ENCODE assay signal across 22 cellular contexts in the genomic region with DNA sequence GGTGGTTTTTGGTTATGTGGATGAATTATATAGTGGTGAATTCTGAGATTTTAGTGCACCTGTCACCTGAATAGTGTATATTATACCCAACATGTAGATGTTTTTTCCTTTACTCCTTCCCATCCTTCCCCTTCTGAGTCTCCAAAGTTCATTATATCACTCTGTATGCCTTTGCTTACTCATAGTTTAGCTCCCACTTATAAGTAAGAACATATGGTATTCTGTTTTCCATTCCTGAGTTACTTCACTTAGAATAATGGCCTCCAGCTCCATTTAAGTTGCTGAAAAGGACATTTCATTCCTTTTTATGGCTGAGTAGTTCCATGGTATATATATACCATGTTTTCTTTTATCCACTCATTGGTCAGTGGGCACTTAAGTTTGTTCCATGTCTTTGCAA.
DNase-seq lines count a peak whose midpoint lies in the region; ATAC-seq, FAIRE-seq and TF ChIP-seq lines count a peak whose summit lies in the region.
"Had no signal": no experiment of that assay in that cellular context is flagged by ENCODE, and none has a peak within 500 bp of the region (broad histone marks: within the 10 kb centered on the region; RNA-seq: fewer than 3 reads in every experiment).

No MANE protein-coding gene starts in this region.

- no peak overlapping the region for H3K9ac ChIP-seq in GM23248
- no peak overlapping the region for H3K9ac ChIP-seq in adipocyte (ENCODE audit: low read length)
- no peak overlapping the region for H3K9ac ChIP-seq in HepG2 (ENCODE audit: insufficient read depth, low read depth, low read length)
- H3K9ac ChIP-seq: BLaER1 treated with 17β-estradiol and CSF1 and Interleukin-3, amounts not matched to agents 10 nM and 100 nM had no signal

- in situ Hi-C loops in GM23248 (cut with MboI), result no loop called here
- in situ Hi-C loops in G401 (cut with HindIII; ENCODE audit: low sequenced_read_pairs), result no loop called here
- in situ Hi-C loops in HepG2 (cut with HindIII; ENCODE audit: extremely low pct_ligation_motif_present, low pct_unique_long_range_greater_than_20kb), result no loop called here

- DNase-seq in GM23248, result peak; percentile 16
- DNase-seq in adipocyte (ENCODE audit: low read depth), result peak; percentile 58
- DNase-seq in fibroblast of gingiva (ENCODE audit: low read depth), result peak; percentile 20
- DNase-seq in fibroblast of peridontal ligament (ENCODE audit: extremely low read depth), result peak; percentile 52
- no peak for DNase-seq in G401 (ENCODE audit: low spot score)
- no peak for DNase-seq in stimulated activated CD4-positive, alpha-beta T cell treated with anti-CD3 and anti-CD28 coated beads, Interleukin-1b, Interleukin-23, amount 100 ng/mL, for 48 hours
- DNase-seq in HepG2 (ENCODE audit: low spot score), result no peak
- DNase-seq in 8988T, result no peak
- DNase-seq: AML-193; Caco-2; Calu3; CD4-positive, alpha-beta T cell; CD8-positive, alpha-beta T cell; DMS79 treated with DMSO at 0.1 percent for 48 hours; GDM1 had no signal

- H3F3A ChIP-seq in GM23248 (ENCODE audit: insufficient read depth), result no peaks in the 10 kb centered on the region

- H3K27me3 ChIP-seq in GM23248 (replicated peaks; ENCODE audit: insufficient read depth) (no peaks in the 10 kb centered on the region), adipocyte (replicated peaks; ENCODE audit: control insufficient read depth, insufficient read depth, low read length) (no peaks in the 10 kb centered on the region), HepG2 (ENCODE audit: control insufficient read depth in 1 of 2, insufficient read depth in 2 of 2, low read length in 2 of 2) (no peaks in the 10 kb centered on the region)
- H3K27me3 ChIP-seq: BLaER1 treated with 17β-estradiol and CSF1 and Interleukin-3, amounts not matched to agents 10 nM and 100 nM had no signal

- H3K9me2 ChIP-seq in GM23248 (ENCODE audit: insufficient read depth), result 0 out of 2 replicates have a peak, but pooled peaks cover 5% of the 10 kb centered on the region

- CTCF ChIA-PET in HepG2 (lab: Yijun Ruan, JAX; ENCODE audit: low intra/inter-chr PET ratio, low total read pairs), result no interaction called here

- TF ChIP-seq POLR2A in HepG2 (IDR thresholded peaks at IDR 0.05; ENCODE audit: insufficient read depth in 1 of 2, low read depth in 2 of 2, low read length in 2 of 2), result no peak

- H3K36me3 ChIP-seq in GM23248 (ENCODE audit: low read depth), result no peaks in the 10 kb centered on the region
- H3K36me3 ChIP-seq in adipocyte (ENCODE audit: control insufficient read depth, insufficient read depth, low read length, severe bottlenecking), result no peaks in the 10 kb centered on the region
- H3K36me3 ChIP-seq in HepG2 (replicated peaks in 1 of 2; ENCODE audit: control insufficient read depth in 1 of 2, insufficient read depth in 2 of 2, low read length in 2 of 2), result no peaks in the 10 kb centered on the region
- H3K36me3 ChIP-seq: BLaER1 treated with 17β-estradiol and CSF1 and Interleukin-3, amounts not matched to agents 10 nM and 100 nM had no signal

- POLR2A ChIA-PET in HepG2 (lab: Yijun Ruan, JAX), result no interaction called here

- no peak for TF ChIP-seq RAD21 in HepG2 (CRISPR knock-in tag; IDR thresholded peaks at IDR 0.05)

- H3K27ac ChIP-seq in GM23248, result no peak overlapping the region
- H3K27ac ChIP-seq in HepG2 (ENCODE audit: extremely low read length, insufficient read depth, low read length), result no peak overlapping the region
- H3K27ac ChIP-seq: A549; BLaER1 treated with 17β-estradiol and CSF1 and Interleukin-3, amounts not matched to agents 10 nM and 100 nM; C4-2B had no signal

- no peak for TF ChIP-seq EP300 in HepG2 (IDR thresholded peaks at IDR 0.05; ENCODE audit: low read depth in 2 of 2, low read length in 2 of 2)
- no peak for TF ChIP-seq EP300 in HepG2 (CRISPR knock-in tag; IDR thresholded peaks at IDR 0.05; ENCODE audit: borderline replicate concordance)

- H3K79me2 ChIP-seq in GM23248 (ENCODE audit: insufficient read depth) (no peaks in the 10 kb centered on the region), HepG2 (ENCODE audit: insufficient read depth, low read length) (no peaks in the 10 kb centered on the region)

- no peak for ATAC-seq in HepG2
- ATAC-seq: A549; CD8-positive, alpha-beta T cell; GM12878 had no signal

- TF ChIP-seq CTCF in HepG2 (CRISPR knock-in tag; IDR thresholded peaks at IDR 0.05), result no peak

- H3K4me3 ChIP-seq in GM23248 (no peak overlapping the region), adipocyte (ENCODE audit: low read length) (no peak overlapping the region), HepG2 (replicated peaks in 1 of 3; ENCODE audit: insufficient read depth in 1 of 3, low read depth in 2 of 3, low read length in 3 of 3) (no peak overlapping the region)
- H3K4me3 ChIP-seq: A549; BLaER1 treated with 17β-estradiol and CSF1 and Interleukin-3, amounts not matched to agents 10 nM and 100 nM; GM12878 had no signal

- H3K9me3 ChIP-seq in GM23248 (ENCODE audit: low read depth) (no peaks in the 10 kb centered on the region), adipocyte (ENCODE audit: control insufficient read depth, low read length) (no peaks in the 10 kb centered on the region), HepG2 (ENCODE audit: low read length) (no peaks in the 10 kb centered on the region)
- H3K9me3 ChIP-seq: A549; BLaER1 treated with 17β-estradiol and CSF1 and Interleukin-3, amounts not matched to agents 10 nM and 100 nM; Caco-2 had no signal

- no peaks in the 10 kb centered on the region for H3K4me1 ChIP-seq in GM23248 (ENCODE audit: insufficient read depth)
- H3K4me1 ChIP-seq in adipocyte (ENCODE audit: control insufficient read depth, insufficient read depth, low read length), result no peaks in the 10 kb centered on the region
- H3K4me1 ChIP-seq in HepG2 (ENCODE audit: insufficient read depth, low read length), result no peaks in the 10 kb centered on the region
- H3K4me1 ChIP-seq: A549, Caco-2 had no signal

- H3K4me2 ChIP-seq in GM23248 (ENCODE audit: unreplicated experiment), result no peak overlapping the region
- H3K4me2 ChIP-seq in HepG2 (ENCODE audit: low read depth, low read length), result no peak overlapping the region
- H3K4me2 ChIP-seq: A549; BLaER1 treated with 17β-estradiol and CSF1 and Interleukin-3, amounts not matched to agents 10 nM and 100 nM had no signal

- no TSS peak for BruUV-seq in HepG2 (replicated peaks; lab: Mats Ljungman, UMichigan)

- intact Hi-C loops in HepG2 (cut with micrococcal nuclease; ENCODE audit: unreplicated experiment), result no loop called here

- no peak for FAIRE-seq in HepG2 (lab: Jason Lieb, UNC)
- FAIRE-seq: A549, D721Med, GM12878, GM12892, GM18507 had no signal

- H4K20me1 ChIP-seq in GM23248 (ENCODE audit: insufficient read depth) (no peaks in the 10 kb centered on the region), HepG2 (ENCODE audit: insufficient read depth, low read length) (no peaks in the 10 kb centered on the region)
- H4K20me1 ChIP-seq: BLaER1 treated with 17β-estradiol and CSF1 and Interleukin-3, amounts not matched to agents 10 nM and 100 nM had no signal

- H2AFZ ChIP-seq in GM23248, result no peak overlapping the region
- H2AFZ ChIP-seq in HepG2 (ENCODE audit: low read length), result no peak overlapping the region

TF ChIP-seq in HepG2, 621 proteins besides CTCF, POLR2A, EP300 and RAD21 (continues in another document):
- TF ChIP-seq, protein P1, sequence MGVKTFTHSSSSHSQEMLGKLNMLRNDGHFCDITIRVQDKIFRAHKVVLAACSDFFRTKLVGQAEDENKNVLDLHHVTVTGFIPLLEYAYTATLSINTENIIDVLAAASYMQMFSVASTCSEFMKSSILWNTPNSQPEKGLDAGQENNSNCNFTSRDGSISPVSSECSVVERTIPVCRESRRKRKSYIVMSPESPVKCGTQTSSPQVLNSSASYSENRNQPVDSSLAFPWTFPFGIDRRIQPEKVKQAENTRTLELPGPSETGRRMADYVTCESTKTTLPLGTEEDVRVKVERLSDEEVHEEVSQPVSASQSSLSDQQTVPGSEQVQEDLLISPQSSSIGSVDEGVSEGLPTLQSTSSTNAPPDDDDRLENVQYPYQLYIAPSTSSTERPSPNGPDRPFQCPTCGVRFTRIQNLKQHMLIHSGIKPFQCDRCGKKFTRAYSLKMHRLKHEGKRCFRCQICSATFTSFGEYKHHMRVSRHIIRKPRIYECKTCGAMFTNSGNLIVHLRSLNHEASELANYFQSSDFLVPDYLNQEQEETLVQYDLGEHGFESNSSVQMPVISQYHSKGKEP (CRISPR knock-in tag; IDR thresholded peaks at IDR 0.05), result no peak
- TF ChIP-seq ZNF430 (CRISPR knock-in tag; IDR thresholded peaks at IDR 0.05), result no peak
- TF ChIP-seq ZBTB21 (CRISPR knock-in tag; IDR thresholded peaks at IDR 0.05), result no peak
- TF ChIP-seq, protein P2, sequence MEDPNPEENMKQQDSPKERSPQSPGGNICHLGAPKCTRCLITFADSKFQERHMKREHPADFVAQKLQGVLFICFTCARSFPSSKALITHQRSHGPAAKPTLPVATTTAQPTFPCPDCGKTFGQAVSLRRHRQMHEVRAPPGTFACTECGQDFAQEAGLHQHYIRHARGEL (CRISPR knock-in tag; IDR thresholded peaks at IDR 0.05), result no peak
- no peak for TF ChIP-seq ZC3H4 (CRISPR knock-in tag; IDR thresholded peaks at IDR 0.05; ENCODE audit: borderline replicate concordance)
- TF ChIP-seq, protein P3, sequence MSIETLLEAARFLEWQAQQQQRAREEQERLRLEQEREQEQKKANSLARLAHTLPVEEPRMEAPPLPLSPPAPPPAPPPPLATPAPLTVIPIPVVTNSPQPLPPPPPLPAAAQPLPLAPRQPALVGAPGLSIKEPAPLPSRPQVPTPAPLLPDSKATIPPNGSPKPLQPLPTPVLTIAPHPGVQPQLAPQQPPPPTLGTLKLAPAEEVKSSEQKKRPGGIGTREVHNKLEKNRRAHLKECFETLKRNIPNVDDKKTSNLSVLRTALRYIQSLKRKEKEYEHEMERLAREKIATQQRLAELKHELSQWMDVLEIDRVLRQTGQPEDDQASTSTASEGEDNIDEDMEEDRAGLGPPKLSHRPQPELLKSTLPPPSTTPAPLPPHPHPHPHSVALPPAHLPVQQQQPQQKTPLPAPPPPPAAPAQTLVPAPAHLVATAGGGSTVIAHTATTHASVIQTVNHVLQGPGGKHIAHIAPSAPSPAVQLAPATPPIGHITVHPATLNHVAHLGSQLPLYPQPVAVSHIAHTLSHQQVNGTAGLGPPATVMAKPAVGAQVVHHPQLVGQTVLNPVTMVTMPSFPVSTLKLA (IDR thresholded peaks at IDR 0.05), result no peak
- TF ChIP-seq, protein P4, sequence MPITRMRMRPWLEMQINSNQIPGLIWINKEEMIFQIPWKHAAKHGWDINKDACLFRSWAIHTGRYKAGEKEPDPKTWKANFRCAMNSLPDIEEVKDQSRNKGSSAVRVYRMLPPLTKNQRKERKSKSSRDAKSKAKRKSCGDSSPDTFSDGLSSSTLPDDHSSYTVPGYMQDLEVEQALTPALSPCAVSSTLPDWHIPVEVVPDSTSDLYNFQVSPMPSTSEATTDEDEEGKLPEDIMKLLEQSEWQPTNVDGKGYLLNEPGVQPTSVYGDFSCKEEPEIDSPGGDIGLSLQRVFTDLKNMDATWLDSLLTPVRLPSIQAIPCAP (CRISPR knock-in tag; IDR thresholded peaks at IDR 0.05; ENCODE audit: low read depth), result no peak
- no peak for TF ChIP-seq ZKSCAN1 (IDR thresholded peaks at IDR 0.05; ENCODE audit: low read length)
- TF ChIP-seq AHR (CRISPR knock-in tag; IDR thresholded peaks at IDR 0.05), result no peak
- no peak for TF ChIP-seq RFXANK (CRISPR knock-in tag; IDR thresholded peaks at IDR 0.05)
- no peak for TF ChIP-seq FLYWCH1 (CRISPR knock-in tag; IDR thresholded peaks at IDR 0.05)
- no peak for TF ChIP-seq ZNF282 (IDR thresholded peaks at IDR 0.05; ENCODE audit: partially characterized antibody)

Comparison
In these comparisons a context has a peak if more than half of its experiments do, and no peak if none do; other contexts are left out.
1. DNase-seq: peak in GM23248 (single experiment), adipocyte (single experiment), fibroblast of gingiva (single experiment) and fibroblast of peridontal ligament (single experiment); none in G401 (single experiment), stimulated activated CD4-positive, alpha-beta T cell treated with anti-CD3 and anti-CD28 coated beads, Interleukin-1b, Interleukin-23, amount 100 ng/mL, for 48 hours (single experiment), HepG2 (single experiment) and 8988T (single experiment).